Comparison of ENCODE assay signal across 23 cellular contexts in the genomic region with DNA sequence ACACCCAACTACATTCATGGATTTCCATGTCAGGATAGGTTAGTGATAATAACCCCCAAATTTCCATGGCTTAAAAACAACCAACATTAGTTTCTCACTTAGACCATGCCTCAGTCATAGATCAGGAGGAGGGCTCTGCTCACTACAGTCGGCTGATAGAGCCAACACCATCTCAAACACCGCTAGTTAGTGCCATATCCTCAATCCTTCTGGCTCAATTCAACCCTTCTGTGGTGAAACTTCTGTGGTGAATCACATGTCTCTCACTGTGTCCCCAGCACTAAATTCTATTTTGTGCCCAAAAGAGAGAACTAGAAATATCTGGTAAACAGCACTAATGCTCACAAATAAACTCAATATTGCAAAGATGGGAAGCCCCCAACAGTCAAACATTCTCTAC.
"Had no signal": no experiment of that assay in that cellular context is flagged by ENCODE, and none has a peak within 500 bp of the region (broad histone marks: within the 10 kb centered on the region; RNA-seq: fewer than 3 reads in every experiment).

No MANE protein-coding gene starts in this region.

- H3K4me3 Mint-ChIP-seq: activated CD4-positive, alpha-beta T cell treated with anti-CD3 and anti-CD28 coated beads, Interleukin-2, amount 10 ng/mL, durations not matched to agents 24 days and 14 days; activated CD8-positive, alpha-beta memory T cell treated with anti-CD3 and anti-CD28 coated beads, Interleukin-2, amount 10 ng/mL, durations not matched to agents 7 days and 5 days; activated CD8-positive, alpha-beta T cell treated with anti-CD3 and anti-CD28 coated beads for 36 hours; activated naive CD8-positive, alpha-beta T cell treated with anti-CD3 and anti-CD28 coated beads, Interleukin-2, amount 50 U/mL, for 24 hours; activated T-helper 1 cell treated with anti-CD3 and anti-CD28 coated beads, Interleukin-12 subunit alpha, Interleukin-12 subunit beta, Interleukin-2, Interleukin-4 antibody, amounts not matched to agents 30 ng/mL and 10 ng/mL and 1 ng/mL, durations not matched to agents 14 hours and 24 hours and 36 hours; memory B cell; nephron had no signal

- H3K27me3 Mint-ChIP-seq: activated CD4-positive, alpha-beta T cell treated with anti-CD3 and anti-CD28 coated beads, Interleukin-2, amount 10 ng/mL, durations not matched to agents 24 days and 14 days; activated CD8-positive, alpha-beta memory T cell treated with anti-CD3 and anti-CD28 coated beads, Interleukin-2, amount 10 ng/mL, durations not matched to agents 7 days and 5 days; activated CD8-positive, alpha-beta T cell treated with anti-CD3 and anti-CD28 coated beads for 36 hours; activated naive CD8-positive, alpha-beta T cell treated with anti-CD3 and anti-CD28 coated beads, Interleukin-2, amount 50 U/mL, for 24 hours; memory B cell had no signal

- ATAC-seq: activated CD4-positive, CD25-positive, alpha-beta regulatory T cell treated with anti-CD3 and anti-CD28 coated beads, Interleukin-2, amount 50 U/mL, for 24 hours; activated CD8-positive, alpha-beta memory T cell treated with anti-CD3 and anti-CD28 coated beads, Interleukin-2, amount 10 ng/mL, durations not matched to agents 7 days and 5 days; activated CD8-positive, alpha-beta T cell treated with anti-CD3 and anti-CD28 coated beads for 36 hours; activated naive CD8-positive, alpha-beta T cell treated with anti-CD3 and anti-CD28 coated beads, Interleukin-2, amount 50 U/mL, for 24 hours; body of pancreas; left ventricle myocardium superior had no signal

- H3K4me1 ChIP-seq: prostate gland had no signal

- H3K27me3 ChIP-seq: body of pancreas, cardiac muscle cell, esophagus muscularis mucosa, neutrophil, ovary, thyroid gland had no signal

- H3K9me3 ChIP-seq: body of pancreas, neutrophil, ovary, prostate gland, thyroid gland had no signal

- H3K36me3 ChIP-seq: cardiac muscle cell, esophagus muscularis mucosa, neutrophil, ovary, prostate gland, thyroid gland had no signal

- H3K27ac Mint-ChIP-seq: activated CD4-positive, alpha-beta T cell treated with anti-CD3 and anti-CD28 coated beads, Interleukin-2, amount 10 ng/mL, durations not matched to agents 24 days and 14 days; activated CD8-positive, alpha-beta memory T cell treated with anti-CD3 and anti-CD28 coated beads, Interleukin-2, amount 10 ng/mL, durations not matched to agents 7 days and 5 days; activated CD8-positive, alpha-beta T cell treated with anti-CD3 and anti-CD28 coated beads for 36 hours; activated naive CD8-positive, alpha-beta T cell treated with anti-CD3 and anti-CD28 coated beads, Interleukin-2, amount 50 U/mL, for 24 hours; activated T-helper 1 cell treated with anti-CD3 and anti-CD28 coated beads, Interleukin-12 subunit alpha, Interleukin-12 subunit beta, Interleukin-2, Interleukin-4 antibody, amounts not matched to agents 30 ng/mL and 10 ng/mL and 1 ng/mL, durations not matched to agents 14 hours and 24 hours and 36 hours; memory B cell; nephron had no signal

- H3K4me3 ChIP-seq: body of pancreas, cardiac muscle cell, esophagus muscularis mucosa, ovary, prostate gland, thyroid gland had no signal

- DNase-seq: activated CD4-positive, alpha-beta T cell treated with anti-CD3 and anti-CD28 coated beads, Interleukin-2, amount 10 ng/mL, durations not matched to agents 24 days and 14 days; activated CD8-positive, alpha-beta memory T cell treated with anti-CD3 and anti-CD28 coated beads, Interleukin-2, amount 10 ng/mL, durations not matched to agents 7 days and 5 days; activated CD8-positive, alpha-beta T cell treated with anti-CD3 and anti-CD28 coated beads for 36 hours; activated gamma-delta T cell; activated naive CD4-positive, alpha-beta T cell treated with anti-CD3 and anti-CD28 coated beads, Interleukin-2, amount 50 U/mL, for 16 hours; activated naive CD8-positive, alpha-beta T cell treated with anti-CD3 and anti-CD28 coated beads, Interleukin-2, amount 50 U/mL, for 24 hours; activated T-cell treated with anti-CD3 and anti-CD28 coated beads for 4 hours; anterior cingulate cortex; body of pancreas; hippocampal formation; left ventricle myocardium superior; ovary; stimulated activated CD4-positive, alpha-beta T cell treated with anti-CD3 and anti-CD28 coated beads, Interleukin-4, amount 100 ng/mL, for 1 hour; stimulated activated naive CD4-positive, alpha-beta T cell treated with Interleukin-2 at 50 U/mL for 16 hours; thyroid gland had no signal

- H3K27ac ChIP-seq: body of pancreas, cardiac muscle cell, esophagus muscularis mucosa, neutrophil, ovary, prostate gland, thyroid gland had no signal
